8 cellular contexts compared by ENCODE assay signal in genomic region chr3:71244153-71245051, GRCh38.
DNase-seq lines count a peak whose midpoint lies in the region; ATAC-seq and TF ChIP-seq lines count a peak whose summit lies in the region.

No MANE protein-coding gene starts in this region.

- H3K9me3 ChIP-seq in heart right ventricle = no peaks in the 10 kb centered on the region

- H3K9me3 Mint-ChIP-seq in progenitor cell of endocrine pancreas (ENCODE audit: low read depth) = peaks cover 3% of the 10 kb centered on the region

- H3K36me3 Mint-ChIP-seq in progenitor cell of endocrine pancreas (ENCODE audit: insufficient read depth) = peaks cover 5% of the 10 kb centered on the region

- H3K27me3 ChIP-seq in heart right ventricle = no peaks in the 10 kb centered on the region

- ATAC-seq in heart right ventricle (peak; percentile 38 to 85 (median 72)), HG03159 (IDR thresholded peaks at IDR 0.05; ENCODE audit: unreplicated experiment) (no peak), GM18870 (IDR thresholded peaks at IDR 0.05; ENCODE audit: unreplicated experiment) (no peak), GM21528 (IDR thresholded peaks at IDR 0.05; ENCODE audit: low FRiP score, unreplicated experiment) (no peak)

- H3K4me1 ChIP-seq in heart right ventricle = peaks cover 8 to 81% (median 50%) of the 10 kb centered on the region in 9 donors

- TF ChIP-seq CTCF in GM13977 (IDR thresholded peaks at IDR 0.05; ENCODE audit: extremely low read depth, insufficient read depth, missing control alignments) = peak; percentile 2
- TF ChIP-seq CTCF in WI38 (IDR thresholded peaks at IDR 0.05; ENCODE audit: low read depth, low read length) = no peak
- TF ChIP-seq CTCF in heart right ventricle (IDR thresholded peaks at IDR 0.05) = no peak
- TF ChIP-seq CTCF in progenitor cell of endocrine pancreas (IDR thresholded peaks at IDR 0.05; ENCODE audit: unreplicated experiment) = no peak

- H3K4me1 Mint-ChIP-seq in progenitor cell of endocrine pancreas (ENCODE audit: low read depth) = peaks cover 74% of the 10 kb centered on the region

- 36 to 55% methylated on average over 11 of the region's 11 CpGs for WGBS in heart right ventricle, 2 donors

- DNase-seq in GM13977 (ENCODE audit: low spot score) (no peak), heart right ventricle (peak in 1 of 2 donors; percentile 54), progenitor cell of endocrine pancreas (ENCODE audit: low spot score, unreplicated experiment) (no peak)
- no peak for DNase-seq in activated CD4-positive, alpha-beta T cell treated with anti-CD3 and anti-CD28 coated beads for 4 hours

- peak overlapping the region; percentile 94 for H3K27ac Mint-ChIP-seq in progenitor cell of endocrine pancreas

- no peaks in the 10 kb centered on the region for H3K27me3 Mint-ChIP-seq in progenitor cell of endocrine pancreas

- peak overlapping the region; percentile 64 for H3K4me3 Mint-ChIP-seq in progenitor cell of endocrine pancreas (ENCODE audit: low read depth)

- in situ Hi-C loops in GM13977 (cut with MboI; ENCODE audit: low pct_unique_long_range_greater_than_20kb, low sequenced_read_pairs, unreplicated experiment) = no loop called here

- H3K36me3 ChIP-seq in heart right ventricle = no peaks in the 10 kb centered on the region

- peak overlapping the region; percentile 38 for H3K4me3 ChIP-seq in WI38 (ENCODE audit: low read depth, low read length)
- H3K4me3 ChIP-seq in heart right ventricle = peak overlapping the region in 9 of 10 donors; percentile 15 to 45 (median 37)

- peak overlapping the region; percentile 35 to 82 (median 69) for H3K27ac ChIP-seq in heart right ventricle

- intact Hi-C loops in heart right ventricle (cut with DNase I) = loop anchor here in 5 of 10 donors (2.0 to 10.0 kb wide), 8 partner anchors 37 to 340 kb away; partner anchors contain the start of gene FOXP1 (in 3 of the 5)

Comparison
In these comparisons a context has a peak if more than half of its experiments do, and no peak if none do; other contexts are left out.
1. ATAC-seq: peak in heart right ventricle (8 of 8); none in HG03159 (single experiment), GM18870 (single experiment) and GM21528 (single experiment).